In genomic region chr22:38700789-38701628, GRCh38 we compare ENCODE assay signal across 1 cellular context.
TF ChIP-seq lines count a peak whose summit lies in the region.

TSS of gene JOSD1 (minus strand) at chr22:38700943. CDS start at chr22:38699987, 956 bp downstream.

TF ChIP-seq in K562, 482 proteins besides CTCF, POLR2A, EP300 and RAD21 (continued from another document and continues in another):
- no peak for TF ChIP-seq SREBF2 (CRISPR knock-in tag; IDR thresholded peaks at IDR 0.05)
- no peak for TF ChIP-seq NR2C2 (CRISPR knock-in tag; IDR thresholded peaks at IDR 0.05)
- peak; percentile 19; the same call in 1 of the 2 replicates for TF ChIP-seq NR2C2 (tag; IDR thresholded peaks at IDR 0.05)
- no peak for TF ChIP-seq PHB (CRISPR knock-in tag; IDR thresholded peaks at IDR 0.05)
- TF ChIP-seq ZNF584 (CRISPR knock-in tag; IDR thresholded peaks at IDR 0.05; ENCODE audit: low read depth): 0 out of 2 replicates have a peak, but pooled peaks have one; percentile 56
- TF ChIP-seq ZNF134 (CRISPR knock-in tag; conservative IDR thresholded peaks at IDR 0.05): no peak
- TF ChIP-seq ZNF76 (CRISPR knock-in tag; IDR thresholded peaks at IDR 0.05; ENCODE audit: borderline replicate concordance): no peak
- TF ChIP-seq CREM (IDR thresholded peaks at IDR 0.05; ENCODE audit: low read depth): peak; percentile 99
- no peak for TF ChIP-seq KAT2B (IDR thresholded peaks at IDR 0.05; ENCODE audit: low read depth, low read length)
- TF ChIP-seq POLR2AphosphoS5 (IDR thresholded peaks at IDR 0.05; ENCODE audit: control insufficient read depth, insufficient read depth, low read depth, low read length): peak; percentile 48
- TF ChIP-seq ZBTB2 (IDR thresholded peaks at IDR 0.05): 0 out of 2 replicates have a peak, but pooled peaks have one; percentile 17
- no peak for TF ChIP-seq DIDO1 (tag; IDR thresholded peaks at IDR 0.05; ENCODE audit: low read depth)
- peak; percentile 38; the same call in 1 of the 2 replicates for TF ChIP-seq NCOA1 (IDR thresholded peaks at IDR 0.05; ENCODE audit: low read depth)
- TF ChIP-seq HDAC2 (IDR thresholded peaks at IDR 0.05): peak; percentile 56; the same call in 1 of the 2 replicates
- TF ChIP-seq ZNF197 (CRISPR knock-in tag; IDR thresholded peaks at IDR 0.05; ENCODE audit: low read depth): no peak
- TF ChIP-seq FOXP4 (CRISPR knock-in tag; IDR thresholded peaks at IDR 0.05; ENCODE audit: borderline replicate concordance): no peak
- TF ChIP-seq ATF2 (CRISPR knock-in tag; IDR thresholded peaks at IDR 0.05): peak; percentile 98
- no peak for TF ChIP-seq MCM7 (IDR thresholded peaks at IDR 0.05)
- TF ChIP-seq PPARD (CRISPR knock-in tag; IDR thresholded peaks at IDR 0.05): no peak
- no peak for TF ChIP-seq TEAD4 (IDR thresholded peaks at IDR 0.05; ENCODE audit: low read length)
- TF ChIP-seq TEAD4 (CRISPR knock-in tag; IDR thresholded peaks at IDR 0.05; ENCODE audit: borderline replicate concordance): no peak
- peak; percentile 16 for TF ChIP-seq U2AF1 (optimal IDR thresholded peaks at IDR 0.05; ENCODE audit: low read depth, low read length)
- TF ChIP-seq HDAC6 (IDR thresholded peaks at IDR 0.05; ENCODE audit: low read depth, low read length): no peak
- no peak for TF ChIP-seq ZNF445 (CRISPR knock-in tag; IDR thresholded peaks at IDR 0.05; ENCODE audit: low read depth)
- TF ChIP-seq RNF219 (CRISPR knock-in tag; IDR thresholded peaks at IDR 0.05): no peak
- TF ChIP-seq ARHGAP35 (IDR thresholded peaks at IDR 0.05; ENCODE audit: partially characterized antibody): no peak
- TF ChIP-seq SIN3B (IDR thresholded peaks at IDR 0.05; ENCODE audit: low read depth): no peak
- TF ChIP-seq ZNF133 (CRISPR knock-in tag; IDR thresholded peaks at IDR 0.05): no peak
- TF ChIP-seq TAF7 (tag; IDR thresholded peaks at IDR 0.05): no peak
- no peak for TF ChIP-seq STAG1 (CRISPR knock-in tag; IDR thresholded peaks at IDR 0.05; ENCODE audit: borderline replicate concordance)
- no peak for TF ChIP-seq MAFF (IDR thresholded peaks at IDR 0.05; ENCODE audit: low read length)
- no peak for TF ChIP-seq EZH2 (IDR thresholded peaks at IDR 0.05; ENCODE audit: borderline replicate concordance, low read depth, low read length)
- no peak for TF ChIP-seq GTF3C2 (IDR thresholded peaks at IDR 0.05; ENCODE audit: borderline replicate concordance, extremely low read depth, insufficient read length)
- no peak for TF ChIP-seq ARID3A (IDR thresholded peaks at IDR 0.05; ENCODE audit: borderline replicate concordance, low read depth, low read length)
- no peak; the same call in 1 of the 2 replicates for TF ChIP-seq CBFB (CRISPR knock-in tag; IDR thresholded peaks at IDR 0.05)
- TF ChIP-seq, protein P1, sequence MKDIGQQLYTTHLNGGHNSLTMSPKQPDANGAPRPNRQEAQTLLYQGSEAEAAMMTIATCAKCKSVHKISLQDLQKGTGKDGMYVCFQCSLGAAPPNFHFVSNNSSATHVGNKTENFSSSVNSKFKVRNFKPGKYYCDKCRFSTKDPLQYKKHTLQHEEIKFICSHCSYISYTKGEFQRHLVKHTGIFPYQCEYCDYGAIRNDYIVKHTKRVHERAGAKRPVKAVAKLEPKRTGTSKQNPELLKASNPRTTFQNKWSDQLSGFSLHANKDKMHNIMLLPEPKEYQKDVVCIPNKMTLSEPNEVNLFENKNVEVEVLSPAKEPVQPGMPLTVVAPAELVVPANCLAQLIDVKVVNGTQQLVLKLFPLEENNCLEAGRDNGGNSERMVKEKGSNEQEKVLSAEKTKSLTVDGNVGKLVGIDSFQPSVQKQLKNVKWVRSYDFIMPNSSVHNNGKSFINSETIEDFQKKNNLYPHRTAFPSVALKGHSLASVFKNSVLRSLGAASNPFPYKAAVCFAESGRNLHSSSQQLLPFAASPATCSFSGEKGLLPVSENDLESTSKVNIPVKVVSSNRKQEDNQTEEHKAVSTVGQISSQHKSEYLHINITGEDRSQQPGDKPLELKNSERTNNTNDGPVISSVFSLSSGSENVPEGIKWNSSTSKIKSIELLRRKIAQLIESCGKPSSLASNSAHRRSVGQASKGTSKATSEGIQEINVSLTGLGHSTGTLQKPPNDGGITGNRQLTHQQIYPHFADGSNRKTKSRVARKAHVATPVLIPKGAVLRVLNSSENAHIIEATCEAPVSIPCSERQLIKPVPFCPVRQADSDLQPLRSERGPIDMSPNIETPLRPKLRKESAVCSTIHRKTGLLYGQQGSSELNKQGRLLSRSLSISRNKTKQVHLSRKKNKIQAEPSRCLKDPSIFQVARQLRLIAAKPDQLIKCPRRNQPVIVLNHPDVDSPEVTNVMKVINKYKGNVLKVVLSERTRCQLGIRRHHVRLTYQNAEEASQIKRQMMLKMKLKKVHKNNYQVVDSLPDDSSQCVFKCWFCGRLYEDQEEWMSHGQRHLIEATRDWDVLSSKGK (CRISPR knock-in tag; IDR thresholded peaks at IDR 0.05): no peak
- TF ChIP-seq RCOR1 (IDR thresholded peaks at IDR 0.05; ENCODE audit: borderline replicate concordance in 1 of 2, low read depth in 2 of 2, low read length in 2 of 2): no peak
- no peak; the same call in 1 of the 2 replicates for TF ChIP-seq C11orf30 (IDR thresholded peaks at IDR 0.05; ENCODE audit: low read depth)
- TF ChIP-seq ZNF592 (IDR thresholded peaks at IDR 0.05): peak; percentile 47; the same call in 1 of the 2 replicates
- no peak for TF ChIP-seq PRPF4 (IDR thresholded peaks at IDR 0.05; ENCODE audit: insufficient read depth, low read depth, low read length, poor library complexity, severe bottlenecking)
- TF ChIP-seq CC2D1A (IDR thresholded peaks at IDR 0.05): no peak
- TF ChIP-seq, protein P2, sequence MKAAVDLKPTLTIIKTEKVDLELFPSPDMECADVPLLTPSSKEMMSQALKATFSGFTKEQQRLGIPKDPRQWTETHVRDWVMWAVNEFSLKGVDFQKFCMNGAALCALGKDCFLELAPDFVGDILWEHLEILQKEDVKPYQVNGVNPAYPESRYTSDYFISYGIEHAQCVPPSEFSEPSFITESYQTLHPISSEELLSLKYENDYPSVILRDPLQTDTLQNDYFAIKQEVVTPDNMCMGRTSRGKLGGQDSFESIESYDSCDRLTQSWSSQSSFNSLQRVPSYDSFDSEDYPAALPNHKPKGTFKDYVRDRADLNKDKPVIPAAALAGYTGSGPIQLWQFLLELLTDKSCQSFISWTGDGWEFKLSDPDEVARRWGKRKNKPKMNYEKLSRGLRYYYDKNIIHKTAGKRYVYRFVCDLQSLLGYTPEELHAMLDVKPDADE (conservative IDR thresholded peaks at IDR 0.05; ENCODE audit: control insufficient read depth, low read depth, low read length): 0 out of 2 replicates have a peak, but pooled peaks have one; percentile 43
